In genomic region chr16:4314532-4315184, GRCh38 we compare ENCODE assay signal across 8 cellular contexts. TPM values are rescaled to one million over a fixed set of nuclear protein-coding genes. Genes with fewer than 3 reads are reported as not detected.
A peak's percentile ranks its signal among the peaks of the same experiment; 100 is the strongest.
DNase-seq lines count a peak whose midpoint lies in the region; ATAC-seq, FAIRE-seq and TF ChIP-seq lines count a peak whose summit lies in the region.

No MANE protein-coding gene starts in this region.

- TF ChIP-seq EP300 in A549 (IDR thresholded peaks at IDR 0.05), result no peak

- H3K4me1 ChIP-seq in A549 (peaks cover 51% of the 10 kb centered on the region), SJCRH30 (peaks cover 8% of the 10 kb centered on the region), colonic mucosa (peaks cover 14% of the 10 kb centered on the region), mucosa of rectum (ENCODE audit: control insufficient read depth in 2 of 2, insufficient read depth in 2 of 2, low read length in 2 of 2) (peaks cover 11 to 21% of the 10 kb centered on the region in 2 donors)

- WGBS in A549 (ENCODE audit: missing lambda C conversion rate), result 4% methylated on average over 32 of the region's 33 CpGs

- intact Hi-C loops in colonic mucosa (cut with DNase I), result no loop called here

- H3K27me3 ChIP-seq in SJCRH30 (no peaks in the 10 kb centered on the region), colonic mucosa (peaks cover 33% of the 10 kb centered on the region), mucosa of rectum (ENCODE audit: control insufficient read depth in 2 of 2, insufficient read depth in 2 of 2, low read length in 2 of 2) (peaks cover 8 to 21% of the 10 kb centered on the region in 2 donors)

- FAIRE-seq in A549 (lab: Jason Lieb, UNC) (peak; percentile 76), GM18507 (lab: Jason Lieb, UNC) (peak; percentile 12)

- H3K4me2 ChIP-seq in A549, result peak overlapping the region; percentile 93

- H3K9me3 ChIP-seq in A549, result no peaks in the 10 kb centered on the region
- no peaks in the 10 kb centered on the region for H3K9me3 ChIP-seq in SJCRH30 (replicated peaks)
- H3K9me3 ChIP-seq in colonic mucosa, result no peaks in the 10 kb centered on the region
- no peaks in the 10 kb centered on the region for H3K9me3 ChIP-seq in mucosa of rectum (ENCODE audit: control insufficient read depth in 2 of 2, low read length in 2 of 2)

- H3K27ac ChIP-seq in A549, result peak overlapping the region; percentile 96
- H3K27ac ChIP-seq in SJCRH30, result peak overlapping the region; percentile 57
- H3K27ac ChIP-seq in colonic mucosa, result peak overlapping the region; percentile 80
- H3K27ac ChIP-seq in mucosa of rectum (ENCODE audit: low read depth in 2 of 2, low read length in 2 of 2), result peak overlapping the region; percentile 61 to 68

- ATAC-seq in A549, result peak; percentile 20 to 51
- no peak for ATAC-seq in GM19463 (IDR thresholded peaks at IDR 0.05; ENCODE audit: unreplicated experiment)

- H3K4me3 ChIP-seq in A549 (peak overlapping the region; percentile 87), SJCRH30 (peak overlapping the region; percentile 75), colonic mucosa (peak overlapping the region; percentile 46), mucosa of rectum (ENCODE audit: low read length in 2 of 2) (peak overlapping the region; percentile 50 to 60)

- H3K9ac ChIP-seq in colonic mucosa (ENCODE audit: low read depth in 2 of 2, low read length in 2 of 2) (peak overlapping the region; percentile 26 to 79), mucosa of rectum (ENCODE audit: low read depth in 1 of 2, low read length in 2 of 2) (peak overlapping the region; percentile 38 to 51)

- H3K36me3 ChIP-seq in SJCRH30 (no peaks in the 10 kb centered on the region), colonic mucosa (no peaks in the 10 kb centered on the region), mucosa of rectum (ENCODE audit: control insufficient read depth in 2 of 2, insufficient read depth in 2 of 2, low read length in 2 of 2) (no peaks in the 10 kb centered on the region)

- no peak for TF ChIP-seq RAD21 in A549 (conservative IDR thresholded peaks at IDR 0.05 in 1 of 2, IDR thresholded peaks at IDR 0.05 in 1 of 2)

- DNase-seq in A549 (ENCODE audit: low read depth in 1 of 2, low spot score in 1 of 2) (peak; percentile 77 to 94), GM18507 (ENCODE audit: extremely low spot score, insufficient read length, low read depth) (no peak), SJCRH30 (peak; percentile 38 to 51), colonic mucosa (peak; percentile 23), cortex of kidney (lab: John Stamatoyannopoulos, UW) (no peak), medulla oblongata (ENCODE audit: extremely low spot score) (no peak)

- TF ChIP-seq CTCF in A549 (IDR thresholded peaks at IDR 0.05), result no peak
- TF ChIP-seq CTCF in colonic mucosa (IDR thresholded peaks at IDR 0.05), result no peak

- CTCF ChIA-PET in A549 (lab: Yijun Ruan, JAX), result interaction anchor here (0.7 to 20.1 kb wide), 10 partner anchors 10 to 102 kb away, joined by 3 to 423 read pairs (median 6); partner anchors contain the start of genes CORO7 and TFAP4

- POLR2A ChIA-PET in A549 (lab: Yijun Ruan, JAX), result interaction anchor here (0.6 to 1.9 kb wide), 5 partner anchors 10 to 41 kb away, joined by 3 to 11 read pairs (median 7); partner anchors contain the start of gene TFAP4

- no peak for TF ChIP-seq POLR2A in A549 (IDR thresholded peaks at IDR 0.05; ENCODE audit: low read length)

TF ChIP-seq in A549, 52 proteins besides CTCF, POLR2A, EP300 and RAD21 (continues in another document):
- TF ChIP-seq ESRRA (IDR thresholded peaks at IDR 0.05; ENCODE audit: borderline replicate concordance, low read length) (no peak), BCL3 (IDR thresholded peaks at IDR 0.05) (no peak), USF2 (IDR thresholded peaks at IDR 0.05) (peak; percentile 62; the same call in 1 of the 2 replicates), HDAC2 (IDR thresholded peaks at IDR 0.05) (peak; percentile 17; the same call in 1 of the 2 replicates), KDM5A (IDR thresholded peaks at IDR 0.05) (no peak), HOXA7 (CRISPR knock-in tag; IDR thresholded peaks at IDR 0.05) (no peak), RFX5 (IDR thresholded peaks at IDR 0.05) (no peak), CBX2 (IDR thresholded peaks at IDR 0.05; ENCODE audit: borderline replicate concordance, low read depth) (no peak), MYC (IDR thresholded peaks at IDR 0.05; ENCODE audit: borderline replicate concordance, low read length) (peak; percentile 41; the same call in 1 of the 2 replicates), CHD4 (IDR thresholded peaks at IDR 0.05; ENCODE audit: borderline replicate concordance) (peak; percentile 99), REST (IDR thresholded peaks at IDR 0.05) (no peak), ZFP36 (IDR thresholded peaks at IDR 0.05; ENCODE audit: borderline replicate concordance, partially characterized antibody) (no peak)

RNA-seq across cellular contexts. Expression of gene GLIS2, which starts 1.2 kb away (rescaled TPM):
- polyA plus RNA-seq in A549 (2011; rRNA removed) (5.5 and 6.8 TPM in 2 replicates), A549 (2017; fragmentation: RNase III; extraction: RNeasy Plus Mini Kit Qiagen cat#74134 plus additional on column Dnase treatment) (15.8 to 19.5 TPM (median 16.3 TPM) in 3 replicates)
- polyA plus RNA-seq in A549 (2012; cell fraction: cytosol; rRNA removed), result 20.8 and 29.4 TPM in 2 replicates
- 37.1 and 54.5 TPM in 2 replicates for polyA plus RNA-seq in A549 (2012; cell fraction: nucleus; rRNA removed)
- polyA minus RNA-seq in A549 (2011; rRNA and poly(A)+ RNA removed), result 3.3 and 6.4 TPM in 2 replicates
- total RNA-seq in SJCRH30 (2014; rRNA removed; shearing (Covaris generic)), result 1.6 and 1.9 TPM in 2 replicates
- total RNA-seq in colonic mucosa, result 1 to 10 TPM in 1 of 2 donors, under 1 TPM in 1; 0.89 to 4.1 TPM

RNA-seq across cellular contexts. Expression of gene PAM16, which starts 36.5 kb away (rescaled TPM):
- polyA plus RNA-seq in A549 (2011; rRNA removed) (42.5 and 55.1 TPM in 2 replicates), A549 (2017; fragmentation: RNase III; extraction: RNeasy Plus Mini Kit Qiagen cat#74134 plus additional on column Dnase treatment) (58.7 to 64.3 TPM (median 59.1 TPM) in 3 replicates)
- 169 and 194 TPM in 2 replicates for polyA plus RNA-seq in A549 (2012; cell fraction: cytosol; rRNA removed)
- 144 and 160 TPM in 2 replicates for polyA plus RNA-seq in A549 (2012; cell fraction: nucleus; rRNA removed)
- polyA minus RNA-seq in A549 (2011; rRNA and poly(A)+ RNA removed), result 9.2 and 9.3 TPM in 2 replicates
- 21.8 and 28.9 TPM in 2 replicates for total RNA-seq in SJCRH30 (2014; rRNA removed; shearing (Covaris generic))
- total RNA-seq in colonic mucosa, result 10 to 100 TPM; 28.2 to 43.6 TPM

RNA-seq across cellular contexts. Expression of gene TFAP4, which starts 41.8 kb away (rescaled TPM):
- 7.0 and 7.2 TPM in 2 replicates for polyA plus RNA-seq in A549 (2011; rRNA removed)
- polyA plus RNA-seq in A549 (2012; cell fraction: cytosol; rRNA removed), result 19.1 and 22.2 TPM in 2 replicates
- 25.1 and 33.1 TPM in 2 replicates for polyA plus RNA-seq in A549 (2012; cell fraction: nucleus; rRNA removed)
- 13.6 to 15.7 TPM (median 14.7 TPM) in 3 replicates for polyA plus RNA-seq in A549 (2017; fragmentation: RNase III; extraction: RNeasy Plus Mini Kit Qiagen cat#74134 plus additional on column Dnase treatment)
- polyA minus RNA-seq in A549 (2011; rRNA and poly(A)+ RNA removed), result 30.3 and 41.0 TPM in 2 replicates
- total RNA-seq in SJCRH30 (2014; rRNA removed; shearing (Covaris generic)), result 31.2 and 34.1 TPM in 2 replicates
- total RNA-seq in colonic mucosa, result 10 to 100 TPM in 1 of 2 donors, 1 to 10 TPM in 1; 5.4 to 15.4 TPM

RNA-seq across cellular contexts. Expression of gene VASN, which starts 57.0 kb away (rescaled TPM):
- polyA plus RNA-seq in A549 (2011; rRNA removed), result 2.0 and 2.3 TPM in 2 replicates
- 6.1 and 9.5 TPM in 2 replicates for polyA plus RNA-seq in A549 (2012; cell fraction: cytosol; rRNA removed)
- polyA plus RNA-seq in A549 (2012; cell fraction: nucleus; rRNA removed), result 14.0 and 32.6 TPM in 2 replicates
- 4.0 to 4.7 TPM (median 4.2 TPM) in 3 replicates for polyA plus RNA-seq in A549 (2017; fragmentation: RNase III; extraction: RNeasy Plus Mini Kit Qiagen cat#74134 plus additional on column Dnase treatment)
- polyA minus RNA-seq in A549 (2011; rRNA and poly(A)+ RNA removed), result 1.3 and 1.8 TPM in 2 replicates
- total RNA-seq in SJCRH30 (2014; rRNA removed; shearing (Covaris generic)), result 0.18 and 0.28 TPM in 2 replicates
- 1 to 10 TPM; 2.7 to 4.1 TPM for total RNA-seq in colonic mucosa

Comparison
In these comparisons a context has a peak if more than half of its experiments do, and no peak if none do; other contexts are left out.
1. DNase-seq: peak in A549 (2 of 2), SJCRH30 (2 of 2) and colonic mucosa (single experiment); none in GM18507 (single experiment), cortex of kidney (single experiment) and medulla oblongata (single experiment).
2. Peak in every context shown above with its lines, with median percentiles within 50 percentile points of each other: H3K27ac ChIP-seq and H3K4me3 ChIP-seq.